In genomic region chr17:19648475-19649406, GRCh38 we compare ENCODE assay signal across 1 cellular context.
TF ChIP-seq lines count a peak whose summit lies in the region.

Gene ALDH3A2 (plus strand): TSS chr17:19648751. CDS start chr17:19648972, 221 bp downstream.

TF ChIP-seq in HepG2, 621 proteins besides CTCF, POLR2A, EP300 and RAD21 (continued from another document and continues in another):
- no peak for TF ChIP-seq KIAA2018 (CRISPR knock-in tag; IDR thresholded peaks at IDR 0.05; ENCODE audit: borderline replicate concordance)
- TF ChIP-seq DDIT3 (CRISPR knock-in tag; IDR thresholded peaks at IDR 0.05) = peak; percentile 79; the same call in 1 of the 2 replicates
- TF ChIP-seq KDM5A (IDR thresholded peaks at IDR 0.05; ENCODE audit: borderline replicate concordance, low read length) = peak; percentile 69; the same call in 1 of the 2 replicates
- peak; percentile 88; the same call in 1 of the 2 replicates for TF ChIP-seq NAIF1 (CRISPR knock-in tag; IDR thresholded peaks at IDR 0.05; ENCODE audit: borderline replicate concordance)
- no peak for TF ChIP-seq ZBTB21 (CRISPR knock-in tag; IDR thresholded peaks at IDR 0.05)
- no peak for TF ChIP-seq RFX5 (IDR thresholded peaks at IDR 0.05; ENCODE audit: low read depth, low read length)
- TF ChIP-seq STAG1 (CRISPR knock-in tag; IDR thresholded peaks at IDR 0.05) = peak; percentile 72
- TF ChIP-seq ZNF691 (CRISPR knock-in tag; IDR thresholded peaks at IDR 0.05; ENCODE audit: borderline replicate concordance, low read depth) = peak; percentile 90
- TF ChIP-seq TBP (CRISPR knock-in tag; IDR thresholded peaks at IDR 0.05) = no peak
- TF ChIP-seq ISX (CRISPR knock-in tag; conservative IDR thresholded peaks at IDR 0.05) = no peak; the same call in none of the 2 replicates
- TF ChIP-seq ZFP82 (CRISPR knock-in tag; IDR thresholded peaks at IDR 0.05; ENCODE audit: borderline replicate concordance) = peak; percentile 64
- TF ChIP-seq ZNF275 (CRISPR knock-in tag; IDR thresholded peaks at IDR 0.05; ENCODE audit: borderline replicate concordance) = peak; percentile 100
- TF ChIP-seq RORA (CRISPR knock-in tag; IDR thresholded peaks at IDR 0.05) = no peak
- no peak; the same call in 1 of the 2 replicates for TF ChIP-seq HMG20B (CRISPR knock-in tag; conservative IDR thresholded peaks at IDR 0.05)
- peak; percentile 96 for TF ChIP-seq MAX (IDR thresholded peaks at IDR 0.05)
- TF ChIP-seq ZNF281 (CRISPR knock-in tag; IDR thresholded peaks at IDR 0.05; ENCODE audit: borderline replicate concordance) = peak; percentile 32; the same call in 1 of the 2 replicates
- TF ChIP-seq SPEN (CRISPR knock-in tag; IDR thresholded peaks at IDR 0.05; ENCODE audit: low read depth) = peak; percentile 81; the same call in 1 of the 2 replicates
- TF ChIP-seq ZKSCAN1 (IDR thresholded peaks at IDR 0.05; ENCODE audit: low read length) = no peak
- TF ChIP-seq SIN3B (IDR thresholded peaks at IDR 0.05; ENCODE audit: low read length) = 0 out of 2 replicates have a peak, but pooled peaks have one; percentile 35
- TF ChIP-seq ZNF790 (CRISPR knock-in tag; IDR thresholded peaks at IDR 0.05; ENCODE audit: borderline replicate concordance) = peak; percentile 76; the same call in 1 of the 2 replicates
- no peak for TF ChIP-seq ZSCAN22 (CRISPR knock-in tag; IDR thresholded peaks at IDR 0.05)
- peak; percentile 99 for TF ChIP-seq ZNF431 (CRISPR knock-in tag; IDR thresholded peaks at IDR 0.05; ENCODE audit: borderline replicate concordance, low read depth)
- TF ChIP-seq FOXC1 (CRISPR knock-in tag; IDR thresholded peaks at IDR 0.05; ENCODE audit: borderline replicate concordance) = peak; percentile 99
- peak; percentile 88 for TF ChIP-seq ZNF639 (CRISPR knock-in tag; conservative IDR thresholded peaks at IDR 0.05)
- TF ChIP-seq ZNF546 (CRISPR knock-in tag; conservative IDR thresholded peaks at IDR 0.05) = no peak
- peak; percentile 97 for TF ChIP-seq ZNF792 (CRISPR knock-in tag; IDR thresholded peaks at IDR 0.05)
- peak; percentile 79; the same call in 1 of the 2 replicates for TF ChIP-seq ZNF576 (CRISPR knock-in tag; IDR thresholded peaks at IDR 0.05)
- peak; percentile 94 for TF ChIP-seq ZNF280B (CRISPR knock-in tag; IDR thresholded peaks at IDR 0.05; ENCODE audit: borderline replicate concordance)
- peak; percentile 80; the same call in 1 of the 2 replicates for TF ChIP-seq NFAT5 (CRISPR knock-in tag; IDR thresholded peaks at IDR 0.05)
